8 cellular contexts compared by ENCODE assay signal in genomic region chr15:89912145-89912673, GRCh38. TPM values are rescaled to one million over a fixed set of nuclear protein-coding genes. Genes with fewer than 3 reads are reported as not detected.
A peak's percentile ranks its signal among the peaks of the same experiment; 100 is the strongest.
DNase-seq lines count a peak whose midpoint lies in the region; TF ChIP-seq lines count a peak whose summit lies in the region.

No MANE protein-coding gene starts in this region.

- H3K4me2 ChIP-seq in neural cell (ENCODE audit: low read length), result no peak overlapping the region

- DNase-seq in Ammon's horn (ENCODE audit: low spot score) (peak; percentile 31), RWPE1 (ENCODE audit: low spot score) (peak; percentile 25), fibroblast of villous mesenchyme (ENCODE audit: low read depth) (peak; percentile 53), NCI-H187 treated with DMSO at 0.1 percent for 48 hours (lab: John Stamatoyannopoulos, UW) (no peak), NCI-H1417 (lab: John Stamatoyannopoulos, UW) (no peak)
- no peak for DNase-seq in activated CD4-positive, alpha-beta T cell treated with anti-CD3 and anti-CD28 coated beads for 1 hour
- DNase-seq in stimulated activated CD4-positive, alpha-beta T cell treated with anti-CD3 and anti-CD28 coated beads, Interleukin-2, amount 100 ng/mL, for 24 hours, result no peak

- H3K27me3 ChIP-seq in neural cell (ENCODE audit: insufficient read depth, low read depth, low read length), result peaks cover 2% of the 10 kb centered on the region

- POLR2A ChIA-PET in RWPE1 (lab: Yijun Ruan, JAX; ENCODE audit: low non-redundant PET), result no interaction called here

- TF ChIP-seq RAD21 in neural cell (conservative IDR thresholded peaks at IDR 0.05), result no peak

- CTCF ChIA-PET in RWPE1 (lab: Yijun Ruan, JAX), result interaction anchor here (0.6 to 1.1 kb wide), 2 partner anchors 24 to 157 kb away, joined by 3 to 5 read pairs; no protein-coding TSS in a partner anchor

- H4K20me1 ChIP-seq in neural cell (ENCODE audit: insufficient read depth), result no peaks in the 10 kb centered on the region

- H3K36me3 ChIP-seq in neural cell (ENCODE audit: insufficient read depth, low read length), result no peaks in the 10 kb centered on the region

- H3K27ac ChIP-seq in RWPE1 (peak overlapping the region; percentile 68), neural cell (ENCODE audit: low read length) (no peak overlapping the region)

- TF ChIP-seq EP300 in neural cell (conservative IDR thresholded peaks at IDR 0.05; ENCODE audit: poor library complexity, severe bottlenecking), result no peak

- H3K4me3 ChIP-seq in fibroblast of villous mesenchyme (ENCODE audit: low read depth, low read length) (peak overlapping the region; percentile 78), neural cell (ENCODE audit: low read length) (peak overlapping the region; percentile 69)

- no peak overlapping the region for H2AFZ ChIP-seq in neural cell (ENCODE audit: low read depth, low read length)

- H3K79me2 ChIP-seq in neural cell (replicated peaks; ENCODE audit: insufficient read depth, low read length), result no peaks in the 10 kb centered on the region

- H3K9ac ChIP-seq in neural cell (ENCODE audit: low read length), result peak overlapping the region; percentile 54

- no peaks in the 10 kb centered on the region for H3K9me2 ChIP-seq in neural cell (ENCODE audit: insufficient read depth, low read length)

- TF ChIP-seq CTCF in RWPE1 (conservative IDR thresholded peaks at IDR 0.05; ENCODE audit: low read depth) (no peak), fibroblast of villous mesenchyme (IDR thresholded peaks at IDR 0.05; ENCODE audit: insufficient read depth, low read depth, low read length) (no peak), neural cell (IDR thresholded peaks at IDR 0.05; ENCODE audit: poor library complexity, severe bottlenecking) (no peak)

- no peaks in the 10 kb centered on the region for H3F3A ChIP-seq in neural cell (ENCODE audit: insufficient read depth, low read length, poor library complexity, severe bottlenecking)

- H3K9me3 ChIP-seq in neural cell (ENCODE audit: low read length), result no peaks in the 10 kb centered on the region

TF ChIP-seq in neural cell, 6 proteins besides CTCF, POLR2A, EP300 and RAD21:
- TF ChIP-seq MXI1 (conservative IDR thresholded peaks at IDR 0.05; ENCODE audit: poor library complexity, severe bottlenecking) (no peak), REST (IDR thresholded peaks at IDR 0.05; ENCODE audit: borderline replicate concordance) (no peak), TAF1 (IDR thresholded peaks at IDR 0.05; ENCODE audit: low read depth) (peak; percentile 17), POLR2AphosphoS5 (IDR thresholded peaks at IDR 0.05) (no peak), EZH2 (IDR thresholded peaks at IDR 0.05; ENCODE audit: borderline replicate concordance, insufficient read depth, low read length, poor library complexity, severe bottlenecking) (no peak), SMC3 (conservative IDR thresholded peaks at IDR 0.05; ENCODE audit: poor library complexity) (no peak)
TF ChIP-seq in neural cell: peak in this region for 1.

RNA-seq across cellular contexts. Expression of gene ARPIN, which starts 0.5 kb away (rescaled TPM):
- total RNA-seq in fibroblast of villous mesenchyme, result 10.8 and 16.1 TPM in 2 replicates
- polyA plus RNA-seq in neural cell, result 2.7 and 3.5 TPM in 2 replicates
- 5.4 and 6.1 TPM in 2 replicates for polyA minus RNA-seq in neural cell

RNA-seq across cellular contexts. Expression of gene AP3S2, which starts 18.4 kb away (rescaled TPM):
- 49.6 and 73.0 TPM in 2 replicates for total RNA-seq in fibroblast of villous mesenchyme
- polyA plus RNA-seq in neural cell, result 47.6 and 60.5 TPM in 2 replicates
- 85.5 and 90.8 TPM in 2 replicates for polyA minus RNA-seq in neural cell

Comparison
In these comparisons a context has a peak if more than half of its experiments do, and no peak if none do; other contexts are left out.
1. DNase-seq: peak in Ammon's horn (single experiment), RWPE1 (single experiment) and fibroblast of villous mesenchyme (single experiment); none in NCI-H187 treated with DMSO at 0.1 percent for 48 hours (single experiment), activated CD4-positive, alpha-beta T cell treated with anti-CD3 and anti-CD28 coated beads for 1 hour (single experiment), stimulated activated CD4-positive, alpha-beta T cell treated with anti-CD3 and anti-CD28 coated beads, Interleukin-2, amount 100 ng/mL, for 24 hours (0 of 2) and NCI-H1417 (0 of 3).